In the genomic region with DNA sequence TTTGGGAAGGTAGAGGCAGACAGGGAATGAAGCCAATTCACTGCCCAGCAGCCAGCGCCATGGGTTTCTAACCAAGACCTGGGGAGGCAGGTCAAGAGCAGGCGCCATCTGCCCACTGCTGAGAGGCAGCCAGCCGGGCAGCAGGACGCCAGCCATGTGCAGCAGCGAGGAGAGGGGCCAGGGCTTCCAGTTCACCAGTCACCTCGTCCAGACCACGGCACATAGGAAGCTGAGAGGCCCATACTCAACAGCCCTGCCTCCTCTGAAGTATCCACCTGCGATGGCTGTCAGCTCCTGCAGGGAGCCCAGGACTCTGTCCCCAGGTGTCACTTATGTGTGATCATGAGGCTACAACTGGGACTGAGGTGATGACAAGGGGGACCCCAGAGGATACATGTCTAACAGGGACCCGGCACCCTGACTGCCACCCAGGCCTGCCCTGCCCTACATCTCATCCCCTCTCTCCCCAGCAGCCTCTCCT, we compare ENCODE assay signal across 17 cellular contexts. TPM values are rescaled to one million over a fixed set of nuclear protein-coding genes. Genes with fewer than 3 reads are reported as not detected.
DNase-seq lines count a peak whose midpoint lies in the region; ATAC-seq and TF ChIP-seq lines count a peak whose summit lies in the region.
"Had no signal": no experiment of that assay in that cellular context is flagged by ENCODE, and none has a peak within 500 bp of the region (broad histone marks: within the 10 kb centered on the region; RNA-seq: fewer than 3 reads in every experiment).

No MANE protein-coding gene starts in this region.

- TF ChIP-seq EP300 in esophagus muscularis mucosa (IDR thresholded peaks at IDR 0.05) (no peak), ovary (IDR thresholded peaks at IDR 0.05) (no peak)

- H3K4me3 ChIP-seq in esophagus muscularis mucosa (no peak overlapping the region), ovary (no peak overlapping the region), aorta (ENCODE audit: low read length in 2 of 2) (no peak overlapping the region)

- no peaks in the 10 kb centered on the region for H3K9me3 ChIP-seq in esophagus muscularis mucosa
- H3K9me3 ChIP-seq in ovary = no peaks in the 10 kb centered on the region
- no peaks in the 10 kb centered on the region for H3K9me3 ChIP-seq in aorta (ENCODE audit: control insufficient read depth, low read length)
- H3K9me3 ChIP-seq: Caco-2 had no signal

- intact Hi-C loops in esophagus muscularis mucosa (cut with DNase I) (loop anchor here (5.0 to 10.0 kb wide), 3 partner anchors 203 to 505 kb away; partner anchors contain the start of genes CENPP and NOL8), ovary (cut with DNase I) (loop anchor here (5.0 to 10.0 kb wide), 8 partner anchors 125 to 505 kb away; no protein-coding TSS in a partner anchor), aorta (cut with DNase I) (loop anchor here in 1 of 2 donors (10.0 kb wide), 1 partner anchor 135 kb away; no protein-coding TSS in a partner anchor)

- peaks cover 1 to 5% (median 3%) of the 10 kb centered on the region in 4 donors for H3K4me1 ChIP-seq in esophagus muscularis mucosa
- H3K4me1 ChIP-seq in ovary (ENCODE audit: insufficient read depth) = no peaks in the 10 kb centered on the region
- no peaks in the 10 kb centered on the region for H3K4me1 ChIP-seq in aorta (ENCODE audit: control insufficient read depth in 1 of 2, insufficient read depth in 2 of 2, low read length in 2 of 2)
- H3K4me1 ChIP-seq: Caco-2 had no signal

- H3K36me3 ChIP-seq in esophagus muscularis mucosa (peaks cover 22 to 100% (median 96%) of the 10 kb centered on the region in 4 donors), ovary (no peaks in the 10 kb centered on the region), aorta (ENCODE audit: control insufficient read depth in 1 of 2, insufficient read depth in 2 of 2, low read length in 1 of 2) (peaks cover 0 to 7% of the 10 kb centered on the region in 2 donors)

- 91% methylated on average over 9 of the region's 9 CpGs for WGBS in esophagus muscularis mucosa
- 90 to 91% (median 91%) methylated on average over 9 of the region's 9 CpGs for WGBS in ovary, 3 donors
- WGBS in aorta, 2 donors = 82 to 85% methylated on average over 9 of the region's 9 CpGs

- peak; percentile 40 for DNase-seq in activated CD8-positive, alpha-beta memory T cell treated with anti-CD3 and anti-CD28 coated beads, Interleukin-2, amount 50 U/mL, for 48 hours
- no peak for DNase-seq in activated CD8-positive, alpha-beta memory T cell treated with anti-CD3 and anti-CD28 coated beads, Interleukin-2, amount 50 U/mL, for 4 hours
- DNase-seq in esophagus muscularis mucosa (ENCODE audit: extremely low spot score) = peak; percentile 83
- peak in 3 of 5 donors; percentile 10 to 26 (median 13) for DNase-seq in ovary
- DNase-seq in aorta = peak; percentile 21 to 63
- no peak for DNase-seq in SHP77 (lab: John Stamatoyannopoulos, UW)
- DNase-seq: Caco-2, MV-4-11, NCI-H1417, NCI-H187 treated with DMSO at 0.1 percent for 48 hours, NCI-H226, NCI-H526, PC-3, RPMI8226 had no signal

- no peak for ATAC-seq in aorta (ENCODE audit: low FRiP score)
- ATAC-seq in HG03520 (IDR thresholded peaks at IDR 0.05; ENCODE audit: unreplicated experiment) = no peak
- no peak for ATAC-seq in GM21737 (IDR thresholded peaks at IDR 0.05; ENCODE audit: unreplicated experiment)
- ATAC-seq: PC-3 had no signal

- H3K27ac ChIP-seq in esophagus muscularis mucosa (replicated peaks in 1 of 4) = no peak overlapping the region
- no peak overlapping the region for H3K27ac ChIP-seq in ovary
- no peak overlapping the region for H3K27ac ChIP-seq in aorta (ENCODE audit: low read depth in 1 of 2, low read length in 2 of 2)
- H3K27ac ChIP-seq: KMS-11 had no signal

- no peak for TF ChIP-seq POLR2A in esophagus muscularis mucosa (IDR thresholded peaks at IDR 0.05; ENCODE audit: low read depth)
- no peak for TF ChIP-seq POLR2A in ovary (IDR thresholded peaks at IDR 0.05)

- TF ChIP-seq CTCF in esophagus muscularis mucosa (IDR thresholded peaks at IDR 0.05) = no peak
- TF ChIP-seq CTCF in ovary (IDR thresholded peaks at IDR 0.05) = no peak

- H3K27me3 ChIP-seq in esophagus muscularis mucosa (no peaks in the 10 kb centered on the region), ovary (no peaks in the 10 kb centered on the region), aorta (ENCODE audit: control insufficient read depth in 1 of 2, insufficient read depth in 2 of 2, low read length in 1 of 2) (no peaks in the 10 kb centered on the region)

RNA-seq across cellular contexts. Expression of gene IPPK, which starts 30.1 kb away (rescaled TPM):
- total RNA-seq in esophagus muscularis mucosa (1 to 10 TPM; 5.0 to 8.4 (median 6.1) TPM), ovary (1 to 10 TPM; 5.7 to 8.5 (median 7.1) TPM), aorta (10 to 100 TPM in 1 of 2 donors, 1 to 10 TPM in 1; 7.6 to 12.1 TPM)
- polyA plus RNA-seq in ovary (1 to 10 TPM; 4.7 to 6.2 TPM), aorta (1 to 10 TPM; 2.5 to 6.0 TPM)

Comparison
In these comparisons a context has a peak if more than half of its experiments do, and no peak if none do; other contexts are left out.
1. DNase-seq: peak in activated CD8-positive, alpha-beta memory T cell treated with anti-CD3 and anti-CD28 coated beads, Interleukin-2, amount 50 U/mL, for 48 hours (single experiment), esophagus muscularis mucosa (single experiment), ovary (3 of 5) and aorta (2 of 2); none in activated CD8-positive, alpha-beta memory T cell treated with anti-CD3 and anti-CD28 coated beads, Interleukin-2, amount 50 U/mL, for 4 hours (single experiment) and SHP77 (0 of 2).